1 cellular context compared by ENCODE assay signal in genomic region chr13:70809588-70809987, GRCh38.
TF ChIP-seq lines count a peak whose summit lies in the region.

No MANE protein-coding gene starts in this region.

TF ChIP-seq in WTC11, 78 proteins besides CTCF, POLR2A, EP300 and RAD21 (continued from another document):
- TF ChIP-seq ATF3 (CRISPR knock-in tag; conservative IDR thresholded peaks at IDR 0.05) (no peak), ATF2 (CRISPR knock-in tag; IDR thresholded peaks at IDR 0.05; ENCODE audit: borderline replicate concordance, low read depth) (no peak), ZNF416 (CRISPR knock-in tag; IDR thresholded peaks at IDR 0.05) (no peak)
TF ChIP-seq in WTC11: peak in this region for 0.
